Comparison of ENCODE assay signal across 8 cellular contexts in genomic region chr10:59991661-59992060, GRCh38.
A peak's percentile ranks its signal among the peaks of the same experiment; 100 is the strongest.
DNase-seq lines count a peak whose midpoint lies in the region; ATAC-seq and TF ChIP-seq lines count a peak whose summit lies in the region.

No MANE protein-coding gene starts in this region.

- H3K9me3 ChIP-seq in esophagus squamous epithelium (no peaks in the 10 kb centered on the region), A673 (ENCODE audit: low read depth, low read length, poor library complexity, severe bottlenecking) (peaks cover 7% of the 10 kb centered on the region)

- H3K27me3 ChIP-seq in esophagus squamous epithelium (no peaks in the 10 kb centered on the region), A673 (replicated peaks; ENCODE audit: insufficient read depth, low read depth, low read length, poor library complexity) (no peaks in the 10 kb centered on the region)

- ATAC-seq in sciatic nerve (peak; percentile 67), HG03571 (IDR thresholded peaks at IDR 0.05; ENCODE audit: unreplicated experiment) (no peak)

- POLR2A ChIA-PET in A673 (lab: Charles Lee; ENCODE audit: low non-redundant PET): no interaction called here

- peak overlapping the region in 2 of 4 donors; percentile 0 to 21 for H3K4me3 ChIP-seq in esophagus squamous epithelium
- no peak overlapping the region for H3K4me3 ChIP-seq in A673 (ENCODE audit: low read depth, low read length, poor library complexity, severe bottlenecking)

- DNase-seq in NCI-H2171 treated with DMSO at 0.1 percent for 48 hours (lab: John Stamatoyannopoulos, UW) (peak; percentile 15), NCI-H2171 (lab: John Stamatoyannopoulos, UW) (no peak), HPDE6-E6E7 (ENCODE audit: extremely low spot score) (peak; percentile 71), OCI-M1 (lab: John Stamatoyannopoulos, UW) (peak; percentile 95), esophagus squamous epithelium (lab: John Stamatoyannopoulos, UW) (no peak), sciatic nerve (ENCODE audit: low spot score) (no peak), A673 (ENCODE audit: low spot score) (no peak)

- WGBS in esophagus squamous epithelium, 2 donors: 10% methylated on average over 3 of the region's 3 CpGs

- BruUV-seq in A673 (replicated peaks; lab: Mats Ljungman, UMichigan): no TSS peak

- TF ChIP-seq POLR2A in esophagus squamous epithelium (IDR thresholded peaks at IDR 0.05): no peak

- no peak for TF ChIP-seq CTCF in esophagus squamous epithelium (IDR thresholded peaks at IDR 0.05)
- TF ChIP-seq CTCF in A673 (conservative IDR thresholded peaks at IDR 0.05; ENCODE audit: low read depth, low read length): no peak

- peaks cover 6 to 58% (median 9%) of the 10 kb centered on the region in 3 donors for H3K4me1 ChIP-seq in esophagus squamous epithelium
- no peaks in the 10 kb centered on the region for H3K4me1 ChIP-seq in A673 (ENCODE audit: insufficient read depth, low read length, poor library complexity, severe bottlenecking)

- CTCF ChIA-PET in A673 (lab: Charles Lee): no interaction called here

- intact Hi-C loops in esophagus squamous epithelium (cut with DNase I): no loop called here
- intact Hi-C loops in sciatic nerve (cut with DNase I): no loop called here
- intact Hi-C loops in A673 (cut with micrococcal nuclease; ENCODE audit: unreplicated experiment): no loop called here

- H3K27ac ChIP-seq in esophagus squamous epithelium: peak overlapping the region; percentile 67 to 87 (median 76)
- no peak overlapping the region for H3K27ac ChIP-seq in A673 (ENCODE audit: low read depth, low read length, poor library complexity, severe bottlenecking)

- H3K36me3 ChIP-seq in esophagus squamous epithelium: no peaks in the 10 kb centered on the region
- H3K36me3 ChIP-seq in A673 (ENCODE audit: insufficient read depth, low read length, poor library complexity, severe bottlenecking): no peaks in the 10 kb centered on the region

Comparison
In these comparisons a context has a peak if more than half of its experiments do, and no peak if none do; other contexts are left out.
1. DNase-seq: peak in NCI-H2171 treated with DMSO at 0.1 percent for 48 hours (single experiment), HPDE6-E6E7 (single experiment) and OCI-M1 (single experiment); none in NCI-H2171 (single experiment), esophagus squamous epithelium (single experiment), sciatic nerve (single experiment) and A673 (single experiment).